Comparison of ENCODE assay signal across 21 cellular contexts in the genomic region with DNA sequence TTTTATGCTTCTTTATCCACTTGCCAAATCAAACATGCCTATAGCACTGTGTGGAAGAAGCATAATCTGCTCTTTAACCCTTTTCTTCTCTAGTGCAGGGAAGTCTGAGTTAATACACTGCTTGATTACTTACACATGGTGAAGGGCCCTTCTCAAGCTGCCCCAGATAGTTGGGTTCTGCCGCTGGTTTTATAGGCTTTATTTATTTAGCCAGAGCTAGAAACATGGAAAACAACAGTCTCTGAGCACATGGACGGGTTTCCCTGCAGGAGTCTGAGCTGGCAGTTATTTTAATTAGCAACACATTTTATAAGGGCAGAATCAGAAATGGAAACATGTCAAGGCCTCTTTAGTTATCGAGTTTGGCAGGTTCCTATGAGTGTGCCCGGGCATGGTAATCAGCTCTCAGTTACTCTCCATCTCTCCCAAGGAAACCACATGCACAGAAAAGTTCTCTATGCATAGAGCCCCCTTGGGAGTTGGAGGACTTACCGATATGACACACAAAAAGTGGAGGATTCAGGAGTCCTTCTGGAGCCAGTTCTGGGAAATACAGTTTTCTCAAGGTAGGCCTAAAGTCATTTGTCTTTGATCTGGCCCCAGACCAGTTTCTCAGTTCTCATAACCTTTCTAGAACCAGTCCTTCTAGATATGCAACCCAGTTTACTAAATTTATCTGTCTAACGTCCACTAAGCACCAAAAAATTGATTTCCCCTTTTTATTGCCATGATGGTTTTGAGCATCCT.
DNase-seq lines count a peak whose midpoint lies in the region; ATAC-seq and TF ChIP-seq lines count a peak whose summit lies in the region.
"Had no signal": no experiment of that assay in that cellular context is flagged by ENCODE, and none has a peak within 500 bp of the region (broad histone marks: within the 10 kb centered on the region; RNA-seq: fewer than 3 reads in every experiment).

No MANE protein-coding gene starts in this region.

- no peaks in the 10 kb centered on the region for H3K9me3 ChIP-seq in left ventricle myocardium inferior (replicated peaks)
- H3K9me3 ChIP-seq in CD8-positive, alpha-beta T cell (ENCODE audit: low read length) = no peaks in the 10 kb centered on the region
- H3K9me3 ChIP-seq in mucosa of descending colon = no peaks in the 10 kb centered on the region
- H3K9me3 ChIP-seq: BE2C, left lung had no signal

- no peaks in the 10 kb centered on the region for H3K9me3 Mint-ChIP-seq in CD8-positive, alpha-beta T cell
- peaks cover 0 to 6% (median 0%) of the 10 kb centered on the region in 3 donors for H3K9me3 Mint-ChIP-seq in T-cell

- no peaks in the 10 kb centered on the region for H3K27me3 Mint-ChIP-seq in CD8-positive, alpha-beta T cell (ENCODE audit: low read depth)
- H3K27me3 Mint-ChIP-seq in T-cell = no peaks in the 10 kb centered on the region
- H3K27me3 Mint-ChIP-seq: activated naive CD4-positive, alpha-beta T cell treated with anti-CD3 and anti-CD28 coated beads, Interleukin-2, amount 10 ng/mL, durations not matched to agents 7 days and 5 days had no signal

- no peak overlapping the region for H3K27ac ChIP-seq in left ventricle myocardium inferior (replicated peaks)
- no peak overlapping the region for H3K27ac ChIP-seq in CD8-positive, alpha-beta T cell (ENCODE audit: low read depth, low read length)
- H3K27ac ChIP-seq: left lung, PC-9 had no signal

- CTCF ChIA-PET in CD8-positive, alpha-beta T cell (lab: Charles Lee) = no interaction called here
- CTCF ChIA-PET in T-cell (lab: Charles Lee) = no interaction called here

- no peak overlapping the region for H3K27ac Mint-ChIP-seq in CD8-positive, alpha-beta T cell
- no peak overlapping the region for H3K27ac Mint-ChIP-seq in T-cell
- H3K27ac Mint-ChIP-seq: activated CD8-positive, alpha-beta T cell treated with anti-CD3 and anti-CD28 coated beads, Interleukin-2, amount 10 ng/mL, durations not matched to agents 7 days and 5 days; activated naive CD4-positive, alpha-beta T cell treated with anti-CD3 and anti-CD28 coated beads, Interleukin-2, amount 10 ng/mL, durations not matched to agents 7 days and 5 days; stimulated activated effector memory CD8-positive, alpha-beta T cell treated with anti-CD3 and anti-CD28 coated beads, Interleukin-12 subunit alpha, Interleukin-12 subunit beta, amount 100 ng/mL, for 72 hours had no signal

- no peaks in the 10 kb centered on the region for H3K27me3 ChIP-seq in left ventricle myocardium inferior (ENCODE audit: low read depth)
- no peaks in the 10 kb centered on the region for H3K27me3 ChIP-seq in CD8-positive, alpha-beta T cell (ENCODE audit: insufficient read depth, low read length)
- H3K27me3 ChIP-seq: BE2C, left lung had no signal

- H3K36me3 Mint-ChIP-seq in CD8-positive, alpha-beta T cell = no peaks in the 10 kb centered on the region
- H3K36me3 Mint-ChIP-seq in T-cell = no peaks in the 10 kb centered on the region
- H3K36me3 Mint-ChIP-seq: activated naive CD4-positive, alpha-beta T cell treated with anti-CD3 and anti-CD28 coated beads, Interleukin-2, amount 10 ng/mL, durations not matched to agents 7 days and 5 days; stimulated activated effector memory CD8-positive, alpha-beta T cell treated with anti-CD3 and anti-CD28 coated beads, Interleukin-12 subunit alpha, Interleukin-12 subunit beta, amount 100 ng/mL, for 72 hours had no signal

- TF ChIP-seq CTCF in left ventricle myocardium inferior (IDR thresholded peaks at IDR 0.05; ENCODE audit: borderline replicate concordance) = no peak
- no peak for TF ChIP-seq CTCF in fibroblast of mammary gland (conservative IDR thresholded peaks at IDR 0.05; ENCODE audit: control insufficient read depth, insufficient read depth, low read depth, low read length)
- no peak for TF ChIP-seq CTCF in CD8-positive, alpha-beta T cell (IDR thresholded peaks at IDR 0.05)
- TF ChIP-seq CTCF in mucosa of descending colon (IDR thresholded peaks at IDR 0.05) = no peak

- H3K4me3 ChIP-seq in left ventricle myocardium inferior (no peak overlapping the region), fibroblast of mammary gland (ENCODE audit: control insufficient read depth, low read depth, low read length) (no peak overlapping the region), mucosa of descending colon (no peak overlapping the region)
- no peak overlapping the region for H3K4me3 ChIP-seq in CD8-positive, alpha-beta T cell (ENCODE audit: low read depth, low read length)
- H3K4me3 ChIP-seq: left lung, PC-9 had no signal

- POLR2A ChIA-PET in CD8-positive, alpha-beta T cell (lab: Charles Lee) = no interaction called here
- POLR2A ChIA-PET in T-cell (lab: Charles Lee) = no interaction called here

- intact Hi-C loops in left ventricle myocardium superior (cut with micrococcal nuclease) (no loop called here), left ventricle myocardium inferior (cut with micrococcal nuclease) (no loop called here), mucosa of descending colon (cut with DNase I, micrococcal nuclease) (no loop called here)
- intact Hi-C loops in CD8-positive, alpha-beta T cell (cut with DNase I, micrococcal nuclease) = no loop called here

- H3K36me3 ChIP-seq in left ventricle myocardium inferior (no peaks in the 10 kb centered on the region), mucosa of descending colon (ENCODE audit: low read depth) (no peaks in the 10 kb centered on the region)
- H3K36me3 ChIP-seq in CD8-positive, alpha-beta T cell (ENCODE audit: insufficient read depth, low read length) = no peaks in the 10 kb centered on the region
- H3K36me3 ChIP-seq: BE2C, left lung had no signal

- no peaks in the 10 kb centered on the region for H3K4me1 ChIP-seq in left ventricle myocardium inferior
- H3K4me1 ChIP-seq in CD8-positive, alpha-beta T cell (ENCODE audit: insufficient read depth, low read length) = no peaks in the 10 kb centered on the region
- no peaks in the 10 kb centered on the region for H3K4me1 ChIP-seq in mucosa of descending colon (ENCODE audit: low read depth)
- H3K4me1 ChIP-seq: BE2C, left lung had no signal

- DNase-seq in left ventricle myocardium superior = no peak
- DNase-seq in left ventricle myocardium inferior = no peak
- peak; percentile 64 for DNase-seq in RPMI7951 (ENCODE audit: low read depth)
- peak; percentile 42 for DNase-seq in fibroblast of mammary gland (ENCODE audit: low read depth)
- DNase-seq in CD8-positive, alpha-beta T cell = no peak
- DNase-seq in T-cell = no peak
- no peak for DNase-seq in stimulated activated CD4-positive, alpha-beta T cell treated with anti-CD3 and anti-CD28 coated beads, Interleukin-2, amount 100 ng/mL, for 48 hours
- no peak for DNase-seq in mucosa of descending colon
- DNase-seq: activated CD8-positive, alpha-beta T cell treated with anti-CD3 and anti-CD28 coated beads, Interleukin-2, amount 10 ng/mL, durations not matched to agents 7 days and 5 days; activated naive CD4-positive, alpha-beta T cell treated with anti-CD3 and anti-CD28 coated beads, Interleukin-2, amount 10 ng/mL, durations not matched to agents 7 days and 5 days; activated T-cell treated with anti-CD3 and anti-CD28 coated beads, Interleukin-2, amount 50 U/mL, for 48 hours; BE2C; Calu3; left lung; NCI-H1092; NCI-H2171; NCI-H69; PC-9; T-helper 9 cell had no signal

- H3K4me3 Mint-ChIP-seq in CD8-positive, alpha-beta T cell = no peak overlapping the region
- H3K4me3 Mint-ChIP-seq in T-cell = no peak overlapping the region
- H3K4me3 Mint-ChIP-seq: activated CD8-positive, alpha-beta T cell treated with anti-CD3 and anti-CD28 coated beads, Interleukin-2, amount 10 ng/mL, durations not matched to agents 7 days and 5 days; activated naive CD4-positive, alpha-beta T cell treated with anti-CD3 and anti-CD28 coated beads, Interleukin-2, amount 10 ng/mL, durations not matched to agents 7 days and 5 days; stimulated activated effector memory CD8-positive, alpha-beta T cell treated with anti-CD3 and anti-CD28 coated beads, Interleukin-12 subunit alpha, Interleukin-12 subunit beta, amount 100 ng/mL, for 72 hours had no signal

- H3K4me1 Mint-ChIP-seq in CD8-positive, alpha-beta T cell (ENCODE audit: low read depth) = no peaks in the 10 kb centered on the region
- no peaks in the 10 kb centered on the region for H3K4me1 Mint-ChIP-seq in T-cell
- H3K4me1 Mint-ChIP-seq: activated naive CD4-positive, alpha-beta T cell treated with anti-CD3 and anti-CD28 coated beads, Interleukin-2, amount 10 ng/mL, durations not matched to agents 7 days and 5 days; stimulated activated effector memory CD8-positive, alpha-beta T cell treated with anti-CD3 and anti-CD28 coated beads, Interleukin-12 subunit alpha, Interleukin-12 subunit beta, amount 100 ng/mL, for 72 hours had no signal

- peak; percentile 78 for ATAC-seq in left ventricle myocardium superior
- ATAC-seq in CD8-positive, alpha-beta T cell = no peak
- ATAC-seq in T-cell (replicated peaks in 1 of 4) = no peak
- ATAC-seq in mucosa of descending colon = no peak
- ATAC-seq: activated CD4-positive, CD25-positive, alpha-beta regulatory T cell treated with anti-CD3 and anti-CD28 coated beads, Interleukin-2, amount 50 U/mL, for 24 hours; activated CD8-positive, alpha-beta T cell treated with anti-CD3 and anti-CD28 coated beads, Interleukin-2, amount 10 ng/mL, durations not matched to agents 7 days and 5 days; left lung; stimulated activated effector memory CD8-positive, alpha-beta T cell treated with anti-CD3 and anti-CD28 coated beads, Interleukin-12 subunit alpha, Interleukin-12 subunit beta, amount 100 ng/mL, for 72 hours had no signal

Comparison
In these comparisons a context has a peak if more than half of its experiments do, and no peak if none do; other contexts are left out.
1. DNase-seq: peak in RPMI7951 (single experiment) and fibroblast of mammary gland (single experiment); none in left ventricle myocardium superior (single experiment), left ventricle myocardium inferior (single experiment), CD8-positive, alpha-beta T cell (0 of 7), T-cell (0 of 34), stimulated activated CD4-positive, alpha-beta T cell treated with anti-CD3 and anti-CD28 coated beads, Interleukin-2, amount 100 ng/mL, for 48 hours (0 of 2) and mucosa of descending colon (0 of 3).